ENCODE assay signal across 15 cellular contexts in genomic region chr3:30232142-30232541, GRCh38.
A peak's percentile ranks its signal among the peaks of the same experiment; 100 is the strongest.
DNase-seq lines count a peak whose midpoint lies in the region; ATAC-seq and TF ChIP-seq lines count a peak whose summit lies in the region.
"Had no signal": no experiment of that assay in that cellular context is flagged by ENCODE, and none has a peak within 500 bp of the region (broad histone marks: within the 10 kb centered on the region; RNA-seq: fewer than 3 reads in every experiment).

No MANE protein-coding gene starts in this region.

- H3K27ac ChIP-seq in Panc1 (ENCODE audit: low read length) (peak overlapping the region; percentile 39; the same call in 1 of the 2 replicates), gastroesophageal sphincter (peak overlapping the region in 3 of 4 donors; percentile 25 to 50 (median 34))
- H3K27ac ChIP-seq: thoracic aorta had no signal

- no peak for TF ChIP-seq POLR2A in gastroesophageal sphincter (IDR thresholded peaks at IDR 0.05)

- H3K4me1 ChIP-seq in Panc1 (ENCODE audit: control insufficient read depth, insufficient read depth, low read length) (peaks cover 4% of the 10 kb centered on the region; the same call in 1 of the 2 replicates), gastroesophageal sphincter (peaks cover 0 to 27% (median 12%) of the 10 kb centered on the region in 3 donors)

- DNase-seq in EL (peak; percentile 73), Panc1 (ENCODE audit: low read depth, low spot score) (no peak), renal cortical epithelial cell (ENCODE audit: low read depth) (peak; percentile 50), middle frontal gyrus (ENCODE audit: extremely low spot score, low spot score) (no peak), hippocampal formation (lab: John Stamatoyannopoulos, UW) (no peak)
- DNase-seq in activated effector memory CD4-positive, alpha-beta T cell treated with anti-CD3 and anti-CD28 coated beads, Interleukin-2, amount 50 U/mL, for 16 hours = no peak
- DNase-seq: activated CD8-positive, alpha-beta memory T cell treated with anti-CD3 and anti-CD28 coated beads, Interleukin-2, amount 50 U/mL, for 48 hours; central memory CD4-positive, alpha-beta T cell; naive thymus-derived CD8-positive, alpha-beta T cell; NCI-H524 treated with DMSO at 0.1 percent for 48 hours; stimulated activated CD4-positive, alpha-beta T cell treated with anti-CD3 and anti-CD28 coated beads, Interleukin-4, amount 100 ng/mL, for 24 hours; T-helper 17 cell had no signal

- 63 to 67% methylated on average over 3 to 4 of the region's 5 CpGs for WGBS in gastroesophageal sphincter (ENCODE audit: low coverage in 1 of 2), 2 donors

- POLR2A ChIA-PET in Panc1 (lab: Charles Lee) = no interaction called here

- no peak for TF ChIP-seq EP300 in gastroesophageal sphincter (IDR thresholded peaks at IDR 0.05)

- H3K9me3 ChIP-seq in Panc1 (ENCODE audit: control insufficient read depth, insufficient read depth, low read depth, low read length) (no peaks in the 10 kb centered on the region), gastroesophageal sphincter (no peaks in the 10 kb centered on the region)
- H3K9me3 ChIP-seq: thoracic aorta had no signal

- ATAC-seq in Panc1 (no peak), gastroesophageal sphincter (no peak), GM21786 (IDR thresholded peaks at IDR 0.05; ENCODE audit: unreplicated experiment) (no peak)
- ATAC-seq: naive thymus-derived CD8-positive, alpha-beta T cell; T-helper 17 cell had no signal

- intact Hi-C loops in Panc1 (cut with micrococcal nuclease; ENCODE audit: unreplicated experiment) = no loop called here

- TF ChIP-seq CTCF in Panc1 (IDR thresholded peaks at IDR 0.05) (no peak), gastroesophageal sphincter (IDR thresholded peaks at IDR 0.05) (no peak)

- H3K4me3 ChIP-seq in Panc1 (ENCODE audit: low read depth in 2 of 2, low read length in 2 of 2) (no peak overlapping the region), gastroesophageal sphincter (no peak overlapping the region)
- H3K4me3 ChIP-seq: thoracic aorta had no signal

- CTCF ChIA-PET in Panc1 (lab: Charles Lee) = no interaction called here

- no peaks in the 10 kb centered on the region for H3K27me3 ChIP-seq in Panc1 (ENCODE audit: control insufficient read depth, insufficient read depth, low read length)
- no peaks in the 10 kb centered on the region for H3K27me3 ChIP-seq in gastroesophageal sphincter

- in situ Hi-C loops in Panc1 (cut with HindIII; ENCODE audit: low pct_unique_long_range_greater_than_20kb, low sequenced_read_pairs) = no loop called here

- H3K36me3 ChIP-seq in Panc1 (ENCODE audit: control insufficient read depth, insufficient read depth, low read length) = no peaks in the 10 kb centered on the region
- no peaks in the 10 kb centered on the region for H3K36me3 ChIP-seq in gastroesophageal sphincter
- H3K36me3 ChIP-seq: thoracic aorta had no signal

- no TSS peak for BruUV-seq in Panc1 (replicated peaks; lab: Mats Ljungman, UMichigan)

Comparison
In these comparisons a context has a peak if more than half of its experiments do, and no peak if none do; other contexts are left out.
1. DNase-seq: peak in EL (single experiment) and renal cortical epithelial cell (single experiment); none in Panc1 (single experiment), activated effector memory CD4-positive, alpha-beta T cell treated with anti-CD3 and anti-CD28 coated beads, Interleukin-2, amount 50 U/mL, for 16 hours (single experiment), middle frontal gyrus (single experiment) and hippocampal formation (0 of 2).